In the genomic region with DNA sequence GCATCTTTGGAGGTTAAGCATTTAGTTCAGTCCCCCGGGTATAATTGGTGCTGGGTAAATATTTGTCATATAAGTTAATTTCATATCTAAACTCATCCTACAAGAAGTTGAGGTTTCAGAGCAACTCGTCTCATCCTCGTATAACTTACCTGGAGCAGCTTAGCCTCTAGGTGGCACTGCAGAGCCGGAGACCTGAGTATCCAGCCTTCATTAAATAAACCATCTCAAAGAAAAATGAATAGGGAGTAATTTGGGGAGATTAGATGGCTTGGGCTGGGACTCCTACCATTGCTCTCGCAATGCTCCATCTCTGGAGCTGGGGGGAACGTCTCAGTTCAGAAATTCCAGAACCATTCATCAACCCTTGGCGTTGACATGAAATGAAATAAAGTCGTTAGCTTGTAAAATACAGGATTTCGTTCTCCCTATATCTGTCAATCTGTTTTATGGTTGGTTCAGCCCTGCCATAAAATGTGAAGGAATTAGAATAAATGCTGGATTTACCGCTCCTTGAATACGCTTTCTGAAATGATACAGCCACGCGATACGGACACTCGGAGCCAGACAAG, we compare ENCODE assay signal across 8 cellular contexts.
DNase-seq lines count a peak whose midpoint lies in the region; ATAC-seq and TF ChIP-seq lines count a peak whose summit lies in the region.

No MANE protein-coding gene starts in this region.

- no peak for TF ChIP-seq POLR2A in esophagus squamous epithelium (IDR thresholded peaks at IDR 0.05)

- no peaks in the 10 kb centered on the region for H3K4me1 ChIP-seq in esophagus squamous epithelium

- H3K36me3 ChIP-seq in esophagus squamous epithelium: no peaks in the 10 kb centered on the region

- H3K27me3 ChIP-seq in HL-60 (ENCODE audit: insufficient read depth, poor library complexity, severe bottlenecking) (no peaks in the 10 kb centered on the region), esophagus squamous epithelium (peaks cover 0 to 62% (median 0%) of the 10 kb centered on the region in 4 donors)

- intact Hi-C loops in esophagus squamous epithelium (cut with DNase I): no loop called here

- 55 to 57% methylated on average over 15 of the region's 15 CpGs for WGBS in esophagus squamous epithelium, 2 donors

- H3K27ac ChIP-seq in HL-60 (replicated peaks): no peak overlapping the region
- H3K27ac ChIP-seq in esophagus squamous epithelium: no peak overlapping the region

- H3K4me3 ChIP-seq in HL-60 (replicated peaks; ENCODE audit: insufficient read depth, low read length): no peak overlapping the region
- H3K4me3 ChIP-seq in esophagus squamous epithelium: no peak overlapping the region

- no peaks in the 10 kb centered on the region for H3K9me3 ChIP-seq in esophagus squamous epithelium

- ATAC-seq in HG03039 (IDR thresholded peaks at IDR 0.05; ENCODE audit: unreplicated experiment): no peak

- DNase-seq in ELF-1 (ENCODE audit: low read depth, low spot score) (peak; percentile 26), HL-60 (ENCODE audit: low read depth in 1 of 2, low spot score in 1 of 2) (peak in 1 of 2 experiments; percentile 18), SK-N-DZ (ENCODE audit: low spot score) (peak; percentile 42), esophagus squamous epithelium (lab: John Stamatoyannopoulos, UW) (no peak), EL (no peak), medulla oblongata (ENCODE audit: extremely low spot score) (no peak)
- peak; percentile 5 for DNase-seq in stimulated activated CD4-positive, alpha-beta T cell treated with anti-CD3 and anti-CD28 coated beads, Interleukin-2, amount 100 ng/mL, for 4 hours (ENCODE audit: low read depth)

- TF ChIP-seq CTCF in HL-60 (IDR thresholded peaks at IDR 0.05; ENCODE audit: insufficient read depth, low read length) (peak; percentile 41), esophagus squamous epithelium (IDR thresholded peaks at IDR 0.05) (peak in 5 of 6 experiments; percentile 26 to 57 (median 44))

Comparison
In these comparisons a context has a peak if more than half of its experiments do, and no peak if none do; other contexts are left out.
1. DNase-seq: peak in ELF-1 (single experiment), SK-N-DZ (single experiment) and stimulated activated CD4-positive, alpha-beta T cell treated with anti-CD3 and anti-CD28 coated beads, Interleukin-2, amount 100 ng/mL, for 4 hours (single experiment); none in esophagus squamous epithelium (single experiment), EL (single experiment) and medulla oblongata (single experiment).